In the genomic region with DNA sequence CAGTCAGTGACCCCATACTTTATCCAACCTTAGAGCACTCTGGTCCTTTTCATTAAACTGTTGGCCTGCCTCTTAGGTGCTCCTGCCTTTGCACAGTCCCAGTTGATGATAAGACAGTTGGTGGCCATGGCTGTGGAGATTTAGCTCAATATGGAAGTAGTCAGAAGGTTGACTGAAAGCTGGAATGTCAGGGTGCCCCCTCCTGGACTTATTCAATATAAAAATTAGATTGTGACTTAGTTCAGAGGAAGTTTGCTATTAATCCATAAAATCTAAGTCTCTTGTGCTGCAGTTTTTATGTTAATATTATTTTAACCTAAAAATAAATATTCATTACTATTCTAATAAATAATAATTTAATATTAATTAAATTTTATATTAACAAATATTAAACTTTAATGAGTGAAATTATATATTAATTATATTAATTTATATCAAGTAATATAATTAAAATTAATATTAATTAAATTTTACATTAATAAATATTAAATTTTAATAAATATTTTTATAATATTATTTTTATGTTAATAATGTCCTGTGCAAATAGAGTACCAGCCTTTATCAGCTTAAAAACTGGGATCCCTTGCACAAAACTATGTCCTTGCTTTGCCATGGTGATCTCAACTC, we compare ENCODE assay signal across 9 cellular contexts.
A peak's percentile ranks its signal among the peaks of the same experiment; 100 is the strongest.
DNase-seq lines count a peak whose midpoint lies in the region; ATAC-seq, FAIRE-seq and TF ChIP-seq lines count a peak whose summit lies in the region.
"Had no signal": no experiment of that assay in that cellular context is flagged by ENCODE, and none has a peak within 500 bp of the region (broad histone marks: within the 10 kb centered on the region; RNA-seq: fewer than 3 reads in every experiment).

No MANE protein-coding gene starts in this region.

- DNase-seq in AG08395 (ENCODE audit: low spot score) (peak; percentile 13), H54 (ENCODE audit: insufficient read length, low spot score) (no peak), OCI-M1 (lab: John Stamatoyannopoulos, UW) (peak; percentile 12), foreskin keratinocyte (no peak), NCI-H2029 (lab: John Stamatoyannopoulos, UW) (no peak), HK-2 (ENCODE audit: unreplicated experiment) (no peak)
- DNase-seq: activated gamma-delta T cell had no signal

- peak; percentile 72 for FAIRE-seq in H54 (lab: Jason Lieb, UNC)

- H3K27ac ChIP-seq in foreskin keratinocyte, result no peak overlapping the region

- peak; percentile 61 for TF ChIP-seq CTCF in foreskin keratinocyte (conservative IDR thresholded peaks at IDR 0.05)

- ATAC-seq in foreskin keratinocyte, result no peak
- no peak for ATAC-seq in GM18867 (IDR thresholded peaks at IDR 0.05; ENCODE audit: unreplicated experiment)
- ATAC-seq in GM18519 (IDR thresholded peaks at IDR 0.05; ENCODE audit: low FRiP score, unreplicated experiment), result no peak

- H3K4me1 ChIP-seq in foreskin keratinocyte, result peaks cover 14% of the 10 kb centered on the region

- TF ChIP-seq POLR2A in H54 (IDR thresholded peaks at IDR 0.05; ENCODE audit: low read depth, low read length), result no peak

- H3K27me3 ChIP-seq in foreskin keratinocyte, result no peaks in the 10 kb centered on the region

Comparison
In these comparisons a context has a peak if more than half of its experiments do, and no peak if none do; other contexts are left out.
1. DNase-seq: peak in AG08395 (single experiment) and OCI-M1 (single experiment); none in H54 (single experiment), foreskin keratinocyte (0 of 2), NCI-H2029 (single experiment) and HK-2 (single experiment).